ENCODE assay signal across 10 cellular contexts in the genomic region with DNA sequence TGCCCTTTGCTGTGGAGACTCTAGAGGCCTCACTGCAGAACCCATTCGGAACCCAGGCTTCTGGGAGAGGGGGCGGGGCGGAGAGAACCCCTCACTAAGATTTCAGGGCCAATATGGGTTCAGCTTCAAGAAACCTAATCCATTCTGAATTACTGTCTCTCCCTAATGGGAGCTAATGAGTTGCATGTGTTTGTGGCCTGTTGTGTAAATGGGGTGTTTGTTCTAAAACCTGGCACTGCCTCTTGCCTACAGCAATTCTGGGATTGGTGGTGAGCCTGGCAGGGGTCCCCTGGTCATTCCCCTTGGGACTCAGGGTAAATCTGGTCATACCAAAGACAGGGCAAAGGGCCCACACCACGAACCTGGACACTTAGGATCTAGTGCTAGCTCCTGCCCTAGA. TPM values are rescaled to one million over a fixed set of nuclear protein-coding genes. Genes with fewer than 3 reads are reported as not detected.
DNase-seq lines count a peak whose midpoint lies in the region; ATAC-seq and TF ChIP-seq lines count a peak whose summit lies in the region.
"Had no signal": no experiment of that assay in that cellular context is flagged by ENCODE, and none has a peak within 500 bp of the region (broad histone marks: within the 10 kb centered on the region; RNA-seq: fewer than 3 reads in every experiment).

No MANE protein-coding gene starts in this region.

- WGBS in smooth muscle cell (ENCODE audit: low lambda C conversion rate): 79% methylated on average over 4 of the region's 4 CpGs

- no peak for ATAC-seq in GM21529 (IDR thresholded peaks at IDR 0.05; ENCODE audit: unreplicated experiment)
- ATAC-seq in GM19023 (IDR thresholded peaks at IDR 0.05; ENCODE audit: unreplicated experiment): no peak

- peaks cover 4% of the 10 kb centered on the region for H4K20me1 ChIP-seq in smooth muscle cell (ENCODE audit: low read depth)

- peaks cover 23 to 41% of the 10 kb centered on the region in 2 donors for H3K27me3 Mint-ChIP-seq in CD8-positive, alpha-beta memory T cell

- H3K79me2 ChIP-seq in smooth muscle cell (ENCODE audit: low read depth): peaks cover 4% of the 10 kb centered on the region

- DNase-seq in CD8-positive, alpha-beta memory T cell: no peak
- DNase-seq in adipocyte (ENCODE audit: low read depth) (peak; percentile 30), smooth muscle cell (lab: John Stamatoyannopoulos, UW; ENCODE audit: unreplicated experiment) (no peak), brain microvascular endothelial cell (no peak), cerebellar nuclear complex (lab: John Stamatoyannopoulos, UW) (no peak)
- DNase-seq: NK-92 treated with Interleukin-12 subunit alpha and Interleukin-12 subunit beta, amount 100 ng/mL, for 24 hours; T-helper 2 cell had no signal

- CTCF ChIA-PET in CD8-positive, alpha-beta memory T cell (lab: Charles Lee): interaction anchor here (1.2 kb wide), 1 partner anchor 13 kb away, joined by 4 read pairs; no protein-coding TSS in a partner anchor

- no peaks in the 10 kb centered on the region for H3K9me3 ChIP-seq in CD8-positive, alpha-beta memory T cell (ENCODE audit: low read length)
- no peaks in the 10 kb centered on the region for H3K9me3 ChIP-seq in adipocyte (ENCODE audit: control insufficient read depth, low read length)
- no peaks in the 10 kb centered on the region for H3K9me3 ChIP-seq in smooth muscle cell (replicated peaks; ENCODE audit: low read depth)

- peak overlapping the region; percentile 46 for H3K4me2 ChIP-seq in smooth muscle cell

- POLR2A ChIA-PET in CD8-positive, alpha-beta memory T cell (lab: Charles Lee): no interaction called here

- H2AFZ ChIP-seq in smooth muscle cell (ENCODE audit: low read depth): no peak overlapping the region

- no peak overlapping the region for H3K27ac ChIP-seq in CD8-positive, alpha-beta memory T cell (ENCODE audit: low read depth, low read length)
- H3K27ac ChIP-seq in layer of hippocampus (ENCODE audit: low read depth, low read length): peak overlapping the region; percentile 84
- H3K27ac ChIP-seq in smooth muscle cell (ENCODE audit: low read depth): peak overlapping the region; percentile 71
- H3K27ac ChIP-seq in brain microvascular endothelial cell: no peak overlapping the region

- peaks cover 9% of the 10 kb centered on the region for H3F3A ChIP-seq in smooth muscle cell (ENCODE audit: low read depth)

- in situ Hi-C loops in brain microvascular endothelial cell (cut with HindIII; ENCODE audit: low pct_ligation_motif_present, low sequenced_read_pairs): no loop called here

- H3K36me3 ChIP-seq in CD8-positive, alpha-beta memory T cell (ENCODE audit: insufficient read depth, low read length): no peaks in the 10 kb centered on the region
- no peaks in the 10 kb centered on the region for H3K36me3 ChIP-seq in adipocyte (ENCODE audit: control insufficient read depth, insufficient read depth, low read length, severe bottlenecking)
- H3K36me3 ChIP-seq in smooth muscle cell (ENCODE audit: low read depth): no peaks in the 10 kb centered on the region
- H3K36me3 ChIP-seq in brain microvascular endothelial cell (replicated peaks): no peaks in the 10 kb centered on the region

- peaks cover 13% of the 10 kb centered on the region for H3K27me3 ChIP-seq in CD8-positive, alpha-beta memory T cell (ENCODE audit: insufficient read depth, low read length, poor library complexity, severe bottlenecking)
- peaks cover 13% of the 10 kb centered on the region for H3K27me3 ChIP-seq in adipocyte (replicated peaks; ENCODE audit: control insufficient read depth, insufficient read depth, low read length)
- H3K27me3 ChIP-seq in layer of hippocampus (ENCODE audit: control insufficient read depth, insufficient read depth, low read length): peaks cover 2% of the 10 kb centered on the region
- H3K27me3 ChIP-seq in smooth muscle cell (ENCODE audit: low read depth): no peaks in the 10 kb centered on the region
- peaks cover 17% of the 10 kb centered on the region for H3K27me3 ChIP-seq in brain microvascular endothelial cell (replicated peaks)

- H3K9me3 Mint-ChIP-seq in CD8-positive, alpha-beta memory T cell: no peaks in the 10 kb centered on the region

- H3K4me1 Mint-ChIP-seq in CD8-positive, alpha-beta memory T cell: peaks cover 0 to 12% (median 9%) of the 10 kb centered on the region in 3 donors

- no peaks in the 10 kb centered on the region for H3K36me3 Mint-ChIP-seq in CD8-positive, alpha-beta memory T cell

- no peak overlapping the region for H3K27ac Mint-ChIP-seq in CD8-positive, alpha-beta memory T cell

- H3K9ac ChIP-seq in adipocyte (ENCODE audit: low read length) (no peak overlapping the region), smooth muscle cell (ENCODE audit: low read depth) (no peak overlapping the region)

- TF ChIP-seq CTCF in smooth muscle cell (IDR thresholded peaks at IDR 0.05; ENCODE audit: borderline replicate concordance, insufficient read depth, poor library complexity, severe bottlenecking) (no peak), brain microvascular endothelial cell (IDR thresholded peaks at IDR 0.05; ENCODE audit: low read depth, low read length, missing control alignments) (no peak)

- no peak overlapping the region for H3K4me3 ChIP-seq in CD8-positive, alpha-beta memory T cell (ENCODE audit: low read length)
- H3K4me3 ChIP-seq in adipocyte (ENCODE audit: low read length) (no peak overlapping the region), smooth muscle cell (no peak overlapping the region), brain microvascular endothelial cell (ENCODE audit: low read depth, low read length) (no peak overlapping the region)

- no peaks in the 10 kb centered on the region for H3K4me1 ChIP-seq in CD8-positive, alpha-beta memory T cell (ENCODE audit: insufficient read depth, low read length)
- H3K4me1 ChIP-seq in adipocyte (ENCODE audit: control insufficient read depth, insufficient read depth, low read length) (peaks cover 41% of the 10 kb centered on the region), smooth muscle cell (ENCODE audit: low read depth) (peaks cover 27% of the 10 kb centered on the region)

- H3K4me3 Mint-ChIP-seq in CD8-positive, alpha-beta memory T cell: peak overlapping the region in 4 of 7 donors; percentile 10 to 57 (median 49)

RNA-seq across cellular contexts. Expression of gene RASL12, which starts 0.6 kb away (rescaled TPM):
- total RNA-seq in CD8-positive, alpha-beta memory T cell: not detected
- polyA plus RNA-seq in CD8-positive, alpha-beta memory T cell: not detected
- 8.7 and 11.8 TPM in 2 replicates for total RNA-seq in smooth muscle cell
- polyA plus RNA-seq in smooth muscle cell: 14.6 and 15.0 TPM in 2 replicates

RNA-seq across cellular contexts. Expression of gene KBTBD13, which starts 8.1 kb away (rescaled TPM):
- not detected for total RNA-seq in CD8-positive, alpha-beta memory T cell
- not detected for polyA plus RNA-seq in CD8-positive, alpha-beta memory T cell
- total RNA-seq in smooth muscle cell: not detected in 2 replicates
- 0.11 and 0.66 TPM in 2 replicates for polyA plus RNA-seq in smooth muscle cell

RNA-seq across cellular contexts. Expression of gene SLC51B, which starts 23.2 kb away (rescaled TPM):
- not detected for total RNA-seq in CD8-positive, alpha-beta memory T cell
- polyA plus RNA-seq in CD8-positive, alpha-beta memory T cell: not detected
- not detected in 2 replicates for total RNA-seq in smooth muscle cell
- polyA plus RNA-seq in smooth muscle cell: not detected in 2 replicates

RNA-seq across cellular contexts. Expression of gene MTFMT, which starts 39.0 kb away (rescaled TPM):
- total RNA-seq in CD8-positive, alpha-beta memory T cell: 10 to 100 TPM; 22.7 to 24.3 TPM
- 20.2 TPM for polyA plus RNA-seq in CD8-positive, alpha-beta memory T cell
- total RNA-seq in smooth muscle cell: 16.8 and 19.9 TPM in 2 replicates
- polyA plus RNA-seq in smooth muscle cell: 11.3 and 15.5 TPM in 2 replicates

RNA-seq across cellular contexts. Expression of gene UBAP1L, which starts 46.6 kb away (rescaled TPM):
- 1 to 10 TPM; 3.5 TPM for total RNA-seq in CD8-positive, alpha-beta memory T cell
- polyA plus RNA-seq in CD8-positive, alpha-beta memory T cell: 0.45 TPM
- total RNA-seq in smooth muscle cell: 0.90 and 1.0 TPM in 2 replicates
- 1.2 and 3.1 TPM in 2 replicates for polyA plus RNA-seq in smooth muscle cell

Comparison
In these comparisons a context has a peak if more than half of its experiments do, and no peak if none do; other contexts are left out.
1. H3K27ac ChIP-seq: peak in layer of hippocampus (single experiment) and smooth muscle cell (single experiment); none in CD8-positive, alpha-beta memory T cell (single experiment) and brain microvascular endothelial cell (single experiment).